Comparison of ENCODE assay signal across 33 cellular contexts in the genomic region with DNA sequence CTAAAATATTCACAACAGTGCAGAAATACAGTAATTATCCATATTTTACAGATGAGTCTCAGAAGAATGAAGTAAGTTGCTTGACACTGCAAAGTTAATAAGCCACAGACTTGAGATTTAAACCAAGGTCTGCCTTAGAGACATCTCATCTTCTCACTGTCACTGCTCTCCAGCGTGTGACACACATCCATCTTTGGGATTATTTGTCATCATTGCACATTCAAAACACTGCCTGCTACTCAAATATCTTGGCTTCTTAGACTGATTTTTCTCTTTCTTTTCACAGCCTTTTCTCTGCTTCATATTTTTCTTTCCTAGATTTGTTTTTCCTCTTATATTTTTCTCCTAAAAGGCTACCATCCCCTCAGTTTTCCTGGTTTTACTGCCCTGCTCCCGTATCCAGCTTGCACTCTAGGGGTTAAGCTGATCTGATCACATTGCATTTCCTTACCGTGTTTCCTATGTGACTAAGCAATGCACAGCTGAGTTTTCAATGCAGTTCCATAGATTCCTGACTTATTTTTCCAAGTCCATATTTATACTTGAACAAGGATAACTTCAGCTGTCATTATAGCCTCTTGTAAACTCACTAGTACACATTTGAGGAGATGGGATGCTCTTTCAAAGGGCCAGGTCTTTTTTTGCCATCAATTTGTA.
"Had no signal": no experiment of that assay in that cellular context is flagged by ENCODE, and none has a peak within 500 bp of the region (broad histone marks: within the 10 kb centered on the region; RNA-seq: fewer than 3 reads in every experiment).

No MANE protein-coding gene starts in this region.

- H3K4me3 ChIP-seq: adrenal gland, body of pancreas, breast epithelium, MG63, PC-9 had no signal

- H3K4me3 Mint-ChIP-seq: activated B cell treated with CpG ODN at 0.5 μM for 24 hours; activated CD4-positive, alpha-beta memory T cell treated with anti-CD3 and anti-CD28 coated beads, Interleukin-2, amount 10 ng/mL, durations not matched to agents 7 days and 5 days; activated naive CD4-positive, alpha-beta T cell treated with anti-CD3 and anti-CD28 coated beads for 36 hours; activated T-helper 1 cell treated with anti-CD3 and anti-CD28 coated beads, Interleukin-12 subunit alpha, Interleukin-12 subunit beta, Interleukin-2, Interleukin-4 antibody, amounts not matched to agents 30 ng/mL and 10 ng/mL and 1 ng/mL, durations not matched to agents 14 hours and 24 hours and 36 hours had no signal

- H3K27me3 Mint-ChIP-seq: activated CD4-positive, alpha-beta memory T cell treated with anti-CD3 and anti-CD28 coated beads, Interleukin-2, amount 10 ng/mL, durations not matched to agents 7 days and 5 days had no signal

- H3K4me1 Mint-ChIP-seq: activated B cell treated with CpG ODN at 0.5 μM for 24 hours; activated CD4-positive, alpha-beta memory T cell treated with anti-CD3 and anti-CD28 coated beads, Interleukin-2, amount 10 ng/mL, durations not matched to agents 7 days and 5 days had no signal

- H3K27ac Mint-ChIP-seq: activated B cell treated with CpG ODN at 0.5 μM for 24 hours; activated CD4-positive, alpha-beta memory T cell treated with anti-CD3 and anti-CD28 coated beads, Interleukin-2, amount 10 ng/mL, durations not matched to agents 7 days and 5 days; activated naive CD4-positive, alpha-beta T cell treated with anti-CD3 and anti-CD28 coated beads for 36 hours; activated naive CD4-positive, alpha-beta T cell treated with anti-CD3 and anti-CD28 coated beads, Interleukin-2, amount 50 U/mL, for 72 hours; activated T-helper 1 cell treated with anti-CD3 and anti-CD28 coated beads, Interleukin-12 subunit alpha, Interleukin-12 subunit beta, Interleukin-2, Interleukin-4 antibody, amounts not matched to agents 30 ng/mL and 10 ng/mL and 1 ng/mL, durations not matched to agents 14 hours and 24 hours and 36 hours had no signal

- ATAC-seq: activated naive CD4-positive, alpha-beta T cell treated with anti-CD3 and anti-CD28 coated beads, Interleukin-2, amount 50 U/mL, for 72 hours; body of pancreas had no signal

- H3K9me3 Mint-ChIP-seq: activated B cell treated with CpG ODN at 0.5 μM for 24 hours; activated CD4-positive, alpha-beta memory T cell treated with anti-CD3 and anti-CD28 coated beads, Interleukin-2, amount 10 ng/mL, durations not matched to agents 7 days and 5 days; activated naive CD4-positive, alpha-beta T cell treated with anti-CD3 and anti-CD28 coated beads for 36 hours; activated T-helper 1 cell treated with anti-CD3 and anti-CD28 coated beads, Interleukin-12 subunit alpha, Interleukin-12 subunit beta, Interleukin-2, Interleukin-4 antibody, amounts not matched to agents 30 ng/mL and 10 ng/mL and 1 ng/mL, durations not matched to agents 14 hours and 24 hours and 36 hours had no signal

- FAIRE-seq: astrocyte had no signal

- DNase-seq: activated B cell treated with CpG ODN at 0.5 μM for 24 hours; activated CD4-positive, alpha-beta memory T cell treated with anti-CD3 and anti-CD28 coated beads, Interleukin-2, amount 10 ng/mL, durations not matched to agents 7 days and 5 days; activated CD4-positive, alpha-beta T cell treated with anti-CD3 and anti-CD28 coated beads for 48 hours; activated CD4-positive, CD25-positive, alpha-beta regulatory T cell treated with anti-CD3 and anti-CD28 coated beads, Interleukin-2, amount 50 U/mL, for 72 hours; activated CD8-positive, alpha-beta memory T cell treated with anti-CD3 and anti-CD28 coated beads for 24 hours; activated gamma-delta T cell treated with Interleukin-2 at 50 U/mL for 16 hours; activated naive CD4-positive, alpha-beta T cell treated with anti-CD3 and anti-CD28 coated beads for 36 hours; activated T-cell treated with anti-CD3 and anti-CD28 coated beads, Interleukin-2, amount 50 U/mL, for 1 hour; adrenal gland; body of pancreas; Kasumi-1; KG1; MG63; NCI-H1048; NCI-H1105 treated with DMSO at 0.1 percent for 48 hours; NCI-H1436; NCI-H1694; NCI-H2029; NCI-H2171; NCI-H510A; NCI-H526; NCI-H748 treated with DMSO at 0.1 percent for 48 hours; NK-92 treated with Interleukin-12 subunit alpha and Interleukin-12 subunit beta, amount 100 ng/mL, for 24 hours; PC-9; Right ventricle myocardium superior; SW 1271; T-helper 1 cell; T-helper 2 cell; T-helper 9 cell had no signal
